Comparison of ENCODE assay signal across 10 cellular contexts in genomic region chr15:67140078-67140833, GRCh38.
DNase-seq lines count a peak whose midpoint lies in the region; ATAC-seq and TF ChIP-seq lines count a peak whose summit lies in the region.
"Had no signal": no experiment of that assay in that cellular context is flagged by ENCODE, and none has a peak within 500 bp of the region (broad histone marks: within the 10 kb centered on the region; RNA-seq: fewer than 3 reads in every experiment).

No MANE protein-coding gene starts in this region.

- H3K9me3 ChIP-seq in cardiac muscle cell (ENCODE audit: low read depth) (no peaks in the 10 kb centered on the region), body of pancreas (no peaks in the 10 kb centered on the region), upper lobe of right lung (no peaks in the 10 kb centered on the region)
- H3K9me3 ChIP-seq: BLaER1, heart right ventricle had no signal

- H3K27me3 ChIP-seq in cardiac muscle cell (no peaks in the 10 kb centered on the region), body of pancreas (no peaks in the 10 kb centered on the region), upper lobe of right lung (no peaks in the 10 kb centered on the region)
- H3K27me3 ChIP-seq: BLaER1, heart right ventricle had no signal

- ATAC-seq in left cardiac atrium, result no peak
- peak; percentile 60 for ATAC-seq in HG02840 (IDR thresholded peaks at IDR 0.05; ENCODE audit: low FRiP score, unreplicated experiment)
- no peak for ATAC-seq in body of pancreas
- peak; percentile 15 for ATAC-seq in upper lobe of right lung
- ATAC-seq in HG03457 (IDR thresholded peaks at IDR 0.05; ENCODE audit: unreplicated experiment), result no peak
- ATAC-seq: heart right ventricle had no signal

- H3K4me3 ChIP-seq in cardiac muscle cell (no peak overlapping the region), body of pancreas (no peak overlapping the region), upper lobe of right lung (no peak overlapping the region)
- H3K4me3 ChIP-seq: BLaER1, heart right ventricle had no signal

- DNase-seq in cardiac muscle cell (ENCODE audit: low read depth in 1 of 2, low spot score in 1 of 2) (no peak), left cardiac atrium (no peak), body of pancreas (no peak), upper lobe of right lung (no peak), DMS153 treated with DMSO at 0.1 percent for 48 hours (lab: John Stamatoyannopoulos, UW; ENCODE audit: unreplicated experiment) (no peak), HK-2 (ENCODE audit: unreplicated experiment) (no peak)
- DNase-seq: heart right ventricle had no signal

- H3K36me3 ChIP-seq in cardiac muscle cell (no peaks in the 10 kb centered on the region), body of pancreas (replicated peaks in 1 of 2; ENCODE audit: insufficient read depth in 1 of 2, low read depth in 2 of 2) (no peaks in the 10 kb centered on the region), upper lobe of right lung (no peaks in the 10 kb centered on the region)
- H3K36me3 ChIP-seq: heart right ventricle had no signal

- peaks cover 88% of the 10 kb centered on the region for H3K4me1 ChIP-seq in cardiac muscle cell (ENCODE audit: low read depth)
- peaks cover 79% of the 10 kb centered on the region for H3K4me1 ChIP-seq in body of pancreas
- H3K4me1 ChIP-seq in upper lobe of right lung, result peaks cover 82% of the 10 kb centered on the region

- H3K27ac ChIP-seq in cardiac muscle cell, result peak overlapping the region; percentile 36
- H3K27ac ChIP-seq in body of pancreas, result peak overlapping the region in 3 of 4 donors; percentile 74 to 81 (median 78)
- no peak overlapping the region for H3K27ac ChIP-seq in upper lobe of right lung
- H3K27ac ChIP-seq: BLaER1 had no signal

- intact Hi-C loops in left cardiac atrium (cut with DNase I) (no loop called here), body of pancreas (cut with DNase I) (no loop called here), upper lobe of right lung (cut with DNase I) (no loop called here)

- no peak for TF ChIP-seq POLR2A in body of pancreas (IDR thresholded peaks at IDR 0.05)

- no peak for TF ChIP-seq CTCF in cardiac muscle cell (IDR thresholded peaks at IDR 0.05; ENCODE audit: low read depth, low read length)
- no peak for TF ChIP-seq CTCF in body of pancreas (IDR thresholded peaks at IDR 0.05)
- no peak for TF ChIP-seq CTCF in upper lobe of right lung (IDR thresholded peaks at IDR 0.05)

- WGBS in body of pancreas, 2 donors, result 62 to 64% methylated on average over 9 of the region's 9 CpGs

Comparison
In these comparisons a context has a peak if more than half of its experiments do, and no peak if none do; other contexts are left out.
1. ATAC-seq: peak in HG02840 (single experiment) and upper lobe of right lung (single experiment); none in left cardiac atrium (0 of 2), body of pancreas (single experiment) and HG03457 (single experiment).